ENCODE assay signal across 2 cellular contexts in the genomic region with DNA sequence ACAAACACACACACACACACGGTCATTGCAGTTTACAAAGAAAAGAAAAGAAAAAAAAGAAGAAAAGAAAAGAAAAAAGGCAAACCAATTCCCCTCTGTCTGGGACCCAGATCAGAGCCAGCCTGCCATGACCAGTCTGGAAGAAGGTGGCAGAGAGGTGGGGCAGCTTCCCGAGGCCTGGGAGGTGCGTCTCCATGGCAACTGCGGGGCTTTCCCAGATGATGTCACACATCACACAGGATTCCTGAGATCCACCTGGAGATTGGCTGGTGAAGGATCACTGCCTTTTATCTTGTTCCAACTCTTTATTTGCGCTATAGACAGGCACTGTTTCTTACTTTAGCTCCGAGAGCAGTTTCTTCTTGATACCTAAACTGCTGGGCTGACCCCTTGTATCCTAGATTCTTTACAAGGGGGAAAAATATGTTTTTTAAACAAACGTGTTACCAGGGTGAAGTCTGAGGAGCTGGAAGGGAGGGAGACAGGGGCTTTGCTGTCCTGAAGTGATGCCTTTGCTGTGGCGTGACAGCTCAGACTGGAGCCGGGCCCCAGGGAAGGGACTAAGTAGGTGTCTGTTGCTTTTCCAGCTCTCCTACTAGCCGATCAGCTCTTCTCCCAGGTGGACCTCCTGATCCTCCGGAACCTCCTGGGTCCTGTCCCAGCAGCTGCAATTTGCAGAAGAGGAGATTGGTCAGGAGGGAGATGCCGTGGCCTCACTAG.
TF ChIP-seq lines count a peak whose summit lies in the region.

No MANE protein-coding gene starts in this region.

TF ChIP-seq in IMR-90, 13 proteins besides CTCF, POLR2A, EP300 and RAD21 (continued from another document):
- no peak for TF ChIP-seq USF2 (IDR thresholded peaks at IDR 0.05; ENCODE audit: low read depth, low read length)
- TF ChIP-seq CHD1 (IDR thresholded peaks at IDR 0.05; ENCODE audit: low read depth, low read length) = no peak
- no peak for TF ChIP-seq MAZ (IDR thresholded peaks at IDR 0.05; ENCODE audit: borderline replicate concordance, low read depth, low read length)

TF ChIP-seq in SK-N-SH treated with all-trans-retinoic acid at 6 μM for 48 hours, 23 proteins besides CTCF, POLR2A, EP300 and RAD21 (continued from another document):
- TF ChIP-seq, protein P1, sequence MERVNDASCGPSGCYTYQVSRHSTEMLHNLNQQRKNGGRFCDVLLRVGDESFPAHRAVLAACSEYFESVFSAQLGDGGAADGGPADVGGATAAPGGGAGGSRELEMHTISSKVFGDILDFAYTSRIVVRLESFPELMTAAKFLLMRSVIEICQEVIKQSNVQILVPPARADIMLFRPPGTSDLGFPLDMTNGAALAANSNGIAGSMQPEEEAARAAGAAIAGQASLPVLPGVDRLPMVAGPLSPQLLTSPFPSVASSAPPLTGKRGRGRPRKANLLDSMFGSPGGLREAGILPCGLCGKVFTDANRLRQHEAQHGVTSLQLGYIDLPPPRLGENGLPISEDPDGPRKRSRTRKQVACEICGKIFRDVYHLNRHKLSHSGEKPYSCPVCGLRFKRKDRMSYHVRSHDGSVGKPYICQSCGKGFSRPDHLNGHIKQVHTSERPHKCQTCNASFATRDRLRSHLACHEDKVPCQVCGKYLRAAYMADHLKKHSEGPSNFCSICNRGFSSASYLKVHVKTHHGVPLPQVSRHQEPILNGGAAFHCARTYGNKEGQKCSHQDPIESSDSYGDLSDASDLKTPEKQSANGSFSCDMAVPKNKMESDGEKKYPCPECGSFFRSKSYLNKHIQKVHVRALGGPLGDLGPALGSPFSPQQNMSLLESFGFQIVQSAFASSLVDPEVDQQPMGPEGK (CRISPR knock-in tag; IDR thresholded peaks at IDR 0.05; ENCODE audit: borderline replicate concordance) = no peak
- no peak for TF ChIP-seq ZNF565 (CRISPR knock-in tag; conservative IDR thresholded peaks at IDR 0.05; ENCODE audit: low read depth)
- TF ChIP-seq ARNTL (CRISPR knock-in tag; IDR thresholded peaks at IDR 0.05; ENCODE audit: borderline replicate concordance, low read depth) = no peak
- no peak for TF ChIP-seq OSR1 (CRISPR knock-in tag; IDR thresholded peaks at IDR 0.05)
- TF ChIP-seq ZC3H10 (CRISPR knock-in tag; IDR thresholded peaks at IDR 0.05) = no peak
- TF ChIP-seq, protein P2, sequence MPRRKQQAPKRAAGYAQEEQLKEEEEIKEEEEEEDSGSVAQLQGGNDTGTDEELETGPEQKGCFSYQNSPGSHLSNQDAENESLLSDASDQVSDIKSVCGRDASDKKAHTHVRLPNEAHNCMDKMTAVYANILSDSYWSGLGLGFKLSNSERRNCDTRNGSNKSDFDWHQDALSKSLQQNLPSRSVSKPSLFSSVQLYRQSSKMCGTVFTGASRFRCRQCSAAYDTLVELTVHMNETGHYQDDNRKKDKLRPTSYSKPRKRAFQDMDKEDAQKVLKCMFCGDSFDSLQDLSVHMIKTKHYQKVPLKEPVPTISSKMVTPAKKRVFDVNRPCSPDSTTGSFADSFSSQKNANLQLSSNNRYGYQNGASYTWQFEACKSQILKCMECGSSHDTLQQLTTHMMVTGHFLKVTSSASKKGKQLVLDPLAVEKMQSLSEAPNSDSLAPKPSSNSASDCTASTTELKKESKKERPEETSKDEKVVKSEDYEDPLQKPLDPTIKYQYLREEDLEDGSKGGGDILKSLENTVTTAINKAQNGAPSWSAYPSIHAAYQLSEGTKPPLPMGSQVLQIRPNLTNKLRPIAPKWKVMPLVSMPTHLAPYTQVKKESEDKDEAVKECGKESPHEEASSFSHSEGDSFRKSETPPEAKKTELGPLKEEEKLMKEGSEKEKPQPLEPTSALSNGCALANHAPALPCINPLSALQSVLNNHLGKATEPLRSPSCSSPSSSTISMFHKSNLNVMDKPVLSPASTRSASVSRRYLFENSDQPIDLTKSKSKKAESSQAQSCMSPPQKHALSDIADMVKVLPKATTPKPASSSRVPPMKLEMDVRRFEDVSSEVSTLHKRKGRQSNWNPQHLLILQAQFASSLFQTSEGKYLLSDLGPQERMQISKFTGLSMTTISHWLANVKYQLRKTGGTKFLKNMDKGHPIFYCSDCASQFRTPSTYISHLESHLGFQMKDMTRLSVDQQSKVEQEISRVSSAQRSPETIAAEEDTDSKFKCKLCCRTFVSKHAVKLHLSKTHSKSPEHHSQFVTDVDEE (CRISPR knock-in tag; IDR thresholded peaks at IDR 0.05) = 0 out of 2 replicates have a peak, but pooled peaks have one; percentile 28
- TF ChIP-seq ZFP30 (CRISPR knock-in tag; IDR thresholded peaks at IDR 0.05) = no peak
- no peak for TF ChIP-seq CSDC2 (CRISPR knock-in tag; IDR thresholded peaks at IDR 0.05)
- peak; percentile 35; the same call in 1 of the 2 replicates for TF ChIP-seq ISL1 (CRISPR knock-in tag; IDR thresholded peaks at IDR 0.05)
- peak; percentile 78; the same call in 1 of the 2 replicates for TF ChIP-seq CREB5 (CRISPR knock-in tag; IDR thresholded peaks at IDR 0.05; ENCODE audit: low read depth)
- TF ChIP-seq TCF4 (CRISPR knock-in tag; IDR thresholded peaks at IDR 0.05; ENCODE audit: borderline replicate concordance) = peak; percentile 39; the same call in 1 of the 2 replicates
